In genomic region chr9:79615038-79615437, GRCh38 we compare ENCODE assay signal across 16 cellular contexts. TPM values are rescaled to one million over a fixed set of nuclear protein-coding genes. Genes with fewer than 3 reads are reported as not detected.
DNase-seq lines count a peak whose midpoint lies in the region; ATAC-seq and TF ChIP-seq lines count a peak whose summit lies in the region.
"Had no signal": no experiment of that assay in that cellular context is flagged by ENCODE, and none has a peak within 500 bp of the region (broad histone marks: within the 10 kb centered on the region; RNA-seq: fewer than 3 reads in every experiment).

No MANE protein-coding gene starts in this region.

- H3K18ac ChIP-seq in mesendoderm (ENCODE audit: low read length) = no peak overlapping the region

- DNase-seq in NCI-H82 (lab: John Stamatoyannopoulos, UW) (peak; percentile 43), NCI-H82 treated with DMSO at 0.1 percent for 48 hours (lab: John Stamatoyannopoulos, UW; ENCODE audit: unreplicated experiment) (no peak), OCI-LY7 (ENCODE audit: low spot score) (peak; percentile 4), cerebellar nuclear complex (lab: John Stamatoyannopoulos, UW) (peak; percentile 86 to 92), gastrocnemius medialis (no peak), ACHN (no peak), mesendoderm (no peak)
- DNase-seq: 8988T, COR-L47, NCI-H1105 treated with DMSO at 0.1 percent for 48 hours, NCI-H1694 treated with DMSO at 0.1 percent for 48 hours, NCI-H2107, NCI-H2227 treated with DMSO at 0.1 percent for 48 hours, NCI-H524 treated with DMSO at 0.1 percent for 48 hours had no signal

- H3K4me3 ChIP-seq in OCI-LY7 (ENCODE audit: low read depth, low read length, poor library complexity, severe bottlenecking) (no peak overlapping the region), gastrocnemius medialis (no peak overlapping the region), mesendoderm (ENCODE audit: low read length) (no peak overlapping the region)

- no peak for TF ChIP-seq POLR2A in gastrocnemius medialis (IDR thresholded peaks at IDR 0.05)

- intact Hi-C loops in OCI-LY7 (cut with micrococcal nuclease; ENCODE audit: unreplicated experiment) = no loop called here
- intact Hi-C loops in gastrocnemius medialis (cut with DNase I; ENCODE audit: low total_unique reads) = no loop called here

- no peak overlapping the region for H3K4me2 ChIP-seq in OCI-LY7 (ENCODE audit: low read length)
- H3K4me2 ChIP-seq in mesendoderm (ENCODE audit: low read length) = no peak overlapping the region

- H4K8ac ChIP-seq in mesendoderm (ENCODE audit: low read depth, low read length) = no peak overlapping the region

- 100% methylated on average over 1 of the region's 5 CpGs for WGBS in mesendoderm (ENCODE audit: extremely low coverage, insufficient coverage, low lambda C conversion rate)

- no peak for ATAC-seq in gastrocnemius medialis
- ATAC-seq in HG03432 (IDR thresholded peaks at IDR 0.05; ENCODE audit: unreplicated experiment) = no peak
- ATAC-seq: HCT116 had no signal

- TSS peak; percentile 13 for BruUV-seq in OCI-LY7 (replicated peaks; lab: Mats Ljungman, UMichigan)

- no peak overlapping the region for H2BK15ac ChIP-seq in mesendoderm (replicated peaks; ENCODE audit: low read depth)

- H2BK120ac ChIP-seq in mesendoderm (ENCODE audit: low read depth, low read length) = no peak overlapping the region

- H4K5ac ChIP-seq in mesendoderm (ENCODE audit: low read length) = no peak overlapping the region

- no peak overlapping the region for H3K56ac ChIP-seq in mesendoderm (ENCODE audit: low read length)

- no peak overlapping the region for H2AFZ ChIP-seq in OCI-LY7 (ENCODE audit: low read length)

- TF ChIP-seq CTCF in OCI-LY7 (conservative IDR thresholded peaks at IDR 0.05; ENCODE audit: low read length) = no peak
- no peak for TF ChIP-seq CTCF in gastrocnemius medialis (IDR thresholded peaks at IDR 0.05 in 4 of 5, conservative IDR thresholded peaks at IDR 0.05 in 1 of 5)

- no peaks in the 10 kb centered on the region for H3K79me2 ChIP-seq in OCI-LY7 (ENCODE audit: insufficient read depth, low read depth, low read length)
- peaks cover 2% of the 10 kb centered on the region for H3K79me2 ChIP-seq in mesendoderm (ENCODE audit: control insufficient read depth, insufficient read depth, low read length)

- H3K9me2 ChIP-seq in OCI-LY7 (ENCODE audit: insufficient read depth, low read length) = no peaks in the 10 kb centered on the region

- no peaks in the 10 kb centered on the region for H3K36me3 ChIP-seq in OCI-LY7 (ENCODE audit: insufficient read depth, low read length)
- no peaks in the 10 kb centered on the region for H3K36me3 ChIP-seq in gastrocnemius medialis
- H3K36me3 ChIP-seq in mesendoderm (ENCODE audit: control insufficient read depth, insufficient read depth, low read length) = no peaks in the 10 kb centered on the region

- H4K20me1 ChIP-seq in OCI-LY7 (ENCODE audit: insufficient read depth, low read length) = peaks cover 4% of the 10 kb centered on the region; the same call in 1 of the 2 replicates

- no peak overlapping the region for H2AK5ac ChIP-seq in mesendoderm (ENCODE audit: low read length)

- no peak overlapping the region for H3K9ac ChIP-seq in mesendoderm (ENCODE audit: low read length)

- no peak overlapping the region for H3K23ac ChIP-seq in mesendoderm (ENCODE audit: low read length)

- H3K27ac ChIP-seq in OCI-LY7 (ENCODE audit: low read depth, low read length, poor library complexity, severe bottlenecking) = no peak overlapping the region
- H3K27ac ChIP-seq in gastrocnemius medialis = peak overlapping the region; percentile 4 to 73 (median 66)
- no peak overlapping the region for H3K27ac ChIP-seq in mesendoderm (ENCODE audit: low read depth, low read length)

- peaks cover 21% of the 10 kb centered on the region for H3K79me1 ChIP-seq in mesendoderm (ENCODE audit: low read length)

- H2BK5ac ChIP-seq in mesendoderm (ENCODE audit: low read length) = no peak overlapping the region

- H3K27me3 ChIP-seq in gastrocnemius medialis = no peaks in the 10 kb centered on the region
- H3K27me3 ChIP-seq in mesendoderm (ENCODE audit: insufficient read depth, low read length, poor library complexity) = no peaks in the 10 kb centered on the region

- CTCF ChIA-PET in OCI-LY7 (lab: Charles Lee; ENCODE audit: unreplicated experiment) = no interaction called here

- H3K4ac ChIP-seq in mesendoderm (ENCODE audit: low read depth, low read length) = no peak overlapping the region

- POLR2A ChIA-PET in OCI-LY7 (lab: Charles Lee) = interaction anchor here (0.7 to 1.6 kb wide), 2 partner anchors 9 to 22 kb away, joined by 3 to 4 read pairs; no protein-coding TSS in a partner anchor

- H3K9me3 ChIP-seq in OCI-LY7 (ENCODE audit: low read length) (no peaks in the 10 kb centered on the region), gastrocnemius medialis (no peaks in the 10 kb centered on the region)

- in situ Hi-C loops in gastrocnemius medialis (cut with MboI; ENCODE audit: low sequenced_read_pairs in 4 of 4) (no loop called here), ACHN (cut with HindIII; ENCODE audit: low pct_ligation_motif_present, low pct_unique_long_range_greater_than_20kb, low sequenced_read_pairs) (no loop called here)

- H3K4me1 ChIP-seq in OCI-LY7 (ENCODE audit: insufficient read depth, low read length, poor library complexity, severe bottlenecking) (peaks cover 13% of the 10 kb centered on the region), gastrocnemius medialis (peaks cover 73 to 77% of the 10 kb centered on the region in 2 donors), mesendoderm (ENCODE audit: control insufficient read depth, low read depth, low read length) (peaks cover 5% of the 10 kb centered on the region)

RNA-seq across cellular contexts. Expression of gene TLE4, which starts 43.3 kb away (rescaled TPM):
- 32.8 and 36.7 TPM in 2 replicates for total RNA-seq in OCI-LY7 (2014; rRNA removed; shearing (Covaris generic))
- 41.7 and 47.4 TPM in 2 replicates for total RNA-seq in OCI-LY7 (2022)
- 10 to 100 TPM; 30.1 to 64.6 (median 43.4) TPM for total RNA-seq in gastrocnemius medialis
- polyA plus RNA-seq in mesendoderm (2013, experiment 1 of 2) = 30.5 TPM
- polyA plus RNA-seq in mesendoderm (2013, experiment 2 of 2) = 31.6 TPM

Comparison
In these comparisons a context has a peak if more than half of its experiments do, and no peak if none do; other contexts are left out.
1. DNase-seq: peak in NCI-H82 (single experiment), OCI-LY7 (single experiment) and cerebellar nuclear complex (2 of 2); none in NCI-H82 treated with DMSO at 0.1 percent for 48 hours (single experiment), gastrocnemius medialis (0 of 2), ACHN (single experiment) and mesendoderm (single experiment).
2. H3K27ac ChIP-seq: peak in gastrocnemius medialis (4 of 4); none in OCI-LY7 (single experiment) and mesendoderm (single experiment).